25 cellular contexts compared by ENCODE assay signal in genomic region chr7:23653942-23654341, GRCh38. TPM values are rescaled to one million over a fixed set of nuclear protein-coding genes. Genes with fewer than 3 reads are reported as not detected.
A peak's percentile ranks its signal among the peaks of the same experiment; 100 is the strongest.
DNase-seq lines count a peak whose midpoint lies in the region; ATAC-seq, FAIRE-seq and TF ChIP-seq lines count a peak whose summit lies in the region.
"Had no signal": no experiment of that assay in that cellular context is flagged by ENCODE, and none has a peak within 500 bp of the region (broad histone marks: within the 10 kb centered on the region; RNA-seq: fewer than 3 reads in every experiment).

No MANE protein-coding gene starts in this region.

- no peaks in the 10 kb centered on the region for H4K20me1 ChIP-seq in GM23338 (replicated peaks; ENCODE audit: insufficient read depth)
- H4K20me1 ChIP-seq in K562 (replicated peaks; ENCODE audit: control insufficient read depth, insufficient read depth, low read length) = no peaks in the 10 kb centered on the region
- H4K20me1 ChIP-seq: BLaER1 had no signal

- POLR2A ChIA-PET in K562 (lab: Yijun Ruan, JAX) = no interaction called here

- TF ChIP-seq RAD21 in K562 (CRISPR knock-in tag; conservative IDR thresholded peaks at IDR 0.05 in 1 of 2, IDR thresholded peaks at IDR 0.05 in 1 of 2) = no peak

- H3K4me2 ChIP-seq in GM23338 (no peak overlapping the region), K562 (ENCODE audit: insufficient read depth, low read length) (no peak overlapping the region)
- H3K4me2 ChIP-seq: BLaER1, SK-N-SH had no signal

- ATAC-seq in GM23338 (no peak), K562 (no peak), GM18517 (IDR thresholded peaks at IDR 0.05; ENCODE audit: unreplicated experiment) (no peak), HG03159 (IDR thresholded peaks at IDR 0.05; ENCODE audit: unreplicated experiment) (no peak)

- H3K27me3 Mint-ChIP-seq in GM23338 (ENCODE audit: insufficient read depth, low read depth, poor library complexity) = peaks cover 10% of the 10 kb centered on the region
- H3K27me3 Mint-ChIP-seq in neural crest cell (ENCODE audit: low read depth) = no peaks in the 10 kb centered on the region
- H3K27me3 Mint-ChIP-seq: CD4-positive, CD25-positive, alpha-beta regulatory T cell had no signal

- no peaks in the 10 kb centered on the region for H3K4me1 ChIP-seq in GM23338 (ENCODE audit: insufficient read depth)
- H3K4me1 ChIP-seq in K562 (replicated peaks in 1 of 2; ENCODE audit: control insufficient read depth in 2 of 2, insufficient read depth in 2 of 2, low read length in 2 of 2) = peaks cover 0 to 2% of the 10 kb centered on the region in 2 experiments; a peak in 1 of 5 replicates
- H3K4me1 ChIP-seq: BLaER1 had no signal

- H3K27me3 ChIP-seq in GM23338 (ENCODE audit: insufficient read depth) (no peaks in the 10 kb centered on the region), K562 (ENCODE audit: control insufficient read depth in 2 of 2, insufficient read depth in 2 of 2, low read length in 2 of 2) (peaks cover 0 to 4% of the 10 kb centered on the region in 2 experiments; a peak in 1 of 5 replicates)
- H3K27me3 ChIP-seq: BLaER1 had no signal

- BruUV-seq in K562 (replicated peaks; lab: Mats Ljungman, UMichigan) = no TSS peak

- H3K27ac Mint-ChIP-seq in GM23338 (no peak overlapping the region), neural crest cell (ENCODE audit: unreplicated experiment) (peak overlapping the region; percentile 53)
- H3K27ac Mint-ChIP-seq: CD4-positive, CD25-positive, alpha-beta regulatory T cell had no signal

- peaks cover 9% of the 10 kb centered on the region for H3K9me3 ChIP-seq in K562 (replicated peaks; ENCODE audit: control insufficient read depth, insufficient read depth, low read depth, low read length)

- TF ChIP-seq CTCF in GM23338 (conservative IDR thresholded peaks at IDR 0.05; ENCODE audit: low read depth in 2 of 2) (no peak), K562 (IDR thresholded peaks at IDR 0.05 in 2 of 3, conservative IDR thresholded peaks at IDR 0.05 in 1 of 3; ENCODE audit: insufficient read depth in 2 of 3, low read depth in 1 of 3, low read length in 3 of 3) (no peak), neural crest cell (conservative IDR thresholded peaks at IDR 0.05) (no peak)

- H3K36me3 Mint-ChIP-seq in GM23338 (ENCODE audit: low read depth) (peaks cover 25% of the 10 kb centered on the region), neural crest cell (ENCODE audit: low read depth) (peaks cover 15% of the 10 kb centered on the region)

- 29% methylated on average over 5 of the region's 5 CpGs for WGBS in K562 (ENCODE audit: insufficient coverage, low coverage, missing lambda C conversion rate)

- in situ Hi-C loops in K562 (cut with MboI) = no loop called here

- H3F3A ChIP-seq in GM23338 (replicated peaks; ENCODE audit: low read depth) = no peaks in the 10 kb centered on the region

- H2AFZ ChIP-seq in GM23338 = no peak overlapping the region
- H2AFZ ChIP-seq in K562 (ENCODE audit: low read depth, low read length) = no peak overlapping the region

- H3K9me3 Mint-ChIP-seq in GM23338 (peaks cover 35% of the 10 kb centered on the region), neural crest cell (peaks cover 16% of the 10 kb centered on the region)

- H3K9me1 ChIP-seq in K562 (ENCODE audit: control insufficient read depth, insufficient read depth, low read length) = no peaks in the 10 kb centered on the region

- no peaks in the 10 kb centered on the region for H3K79me2 ChIP-seq in GM23338 (replicated peaks; ENCODE audit: insufficient read depth)
- H3K79me2 ChIP-seq in K562 (ENCODE audit: control insufficient read depth, insufficient read depth, low read length) = no peaks in the 10 kb centered on the region

- DNase-seq in GM23338 (ENCODE audit: low spot score) = peak; percentile 15
- peak; percentile 6 for DNase-seq in LHCN-M2 (ENCODE audit: low read depth)
- DNase-seq in K562 (ENCODE audit: extremely low read depth in 1 of 4, low spot score in 3 of 4) = no peak
- no peak for DNase-seq in neural crest cell (ENCODE audit: low read depth, low spot score)
- no peak for DNase-seq in DMS153 (lab: John Stamatoyannopoulos, UW)
- DNase-seq: DMS79 treated with DMSO at 0.1 percent for 48 hours, GOT3, NCI-H1105, NCI-H1436 treated with DMSO at 0.1 percent for 48 hours, NCI-H187 treated with DMSO at 0.1 percent for 48 hours, NCI-H2107, NCI-H446, NCI-H524 treated with DMSO at 0.1 percent for 48 hours, NCI-H774, SW 1271 had no signal

- no peak overlapping the region for H3K4me3 Mint-ChIP-seq in GM23338
- no peak overlapping the region for H3K4me3 Mint-ChIP-seq in neural crest cell
- H3K4me3 Mint-ChIP-seq: CD4-positive, CD25-positive, alpha-beta regulatory T cell had no signal

- no peak overlapping the region for H3K4me3 ChIP-seq in GM23338
- H3K4me3 ChIP-seq in K562 = no peak overlapping the region
- H3K4me3 ChIP-seq: BLaER1, HAP-1 had no signal

- TF ChIP-seq POLR2A in K562 (conservative IDR thresholded peaks at IDR 0.05) = no peak

- CTCF ChIA-PET in K562 (lab: Yijun Ruan, JAX; ENCODE audit: low intra/inter-chr PET ratio) = no interaction called here

- no peak for TF ChIP-seq EP300 in K562 (IDR thresholded peaks at IDR 0.05; ENCODE audit: low read length)

- H3K36me3 ChIP-seq in GM23338 (ENCODE audit: insufficient read depth) = peaks cover 12% of the 10 kb centered on the region
- H3K36me3 ChIP-seq in K562 (ENCODE audit: control insufficient read depth, insufficient read depth, low read length) = no peaks in the 10 kb centered on the region
- H3K36me3 ChIP-seq: BLaER1, HAP-1 had no signal

- no peaks in the 10 kb centered on the region for H3K4me1 Mint-ChIP-seq in GM23338
- H3K4me1 Mint-ChIP-seq in neural crest cell = no peaks in the 10 kb centered on the region
- H3K4me1 Mint-ChIP-seq: CD4-positive, CD25-positive, alpha-beta regulatory T cell had no signal

- intact Hi-C loops in K562 (cut with micrococcal nuclease) = loop anchor here (5.0 kb wide), 2 partner anchors 43 to 58 kb away; partner anchors contain the start of gene STK31

- H3K9me2 ChIP-seq in GM23338 (ENCODE audit: insufficient read depth) = no peaks in the 10 kb centered on the region
- H3K9me2 ChIP-seq: SK-N-SH had no signal

- no peak overlapping the region for H3K27ac ChIP-seq in GM23338 (ENCODE audit: low read depth)
- H3K27ac ChIP-seq in K562 (ENCODE audit: extremely low read depth, low read depth, low read length) = no peak overlapping the region
- H3K27ac ChIP-seq: BLaER1 had no signal

- FAIRE-seq in K562 (lab: Jason Lieb, UNC) = no peak
- FAIRE-seq: A204.1, GM12892, RCC 7860 had no signal

- no peak overlapping the region for H3K9ac ChIP-seq in K562 (ENCODE audit: insufficient read depth in 1 of 2, low read depth in 2 of 2, low read length in 2 of 2)
- H3K9ac ChIP-seq: BLaER1, SK-N-SH had no signal

RNA-seq across cellular contexts. Expression of gene FAM221A, which starts 26.1 kb away (rescaled TPM):
- total RNA-seq in GM23338 (2014; rRNA removed; shearing (Covaris generic)) = 29.9 and 31.4 TPM in 2 replicates
- 31.9 and 35.7 TPM in 2 replicates for polyA plus RNA-seq in GM23338 (2016; fragmentation: Nextera tagmentation; extraction: Ambion mirVana)
- 1.5 and 2.6 TPM in 2 replicates for total RNA-seq in LHCN-M2 (2014; rRNA removed)
- polyA plus RNA-seq in LHCN-M2 (2012) = 0.35 TPM
- total RNA-seq in K562 (2011; cell fraction: chromatin; rRNA removed; ENCODE audit: low replicate concordance) = not detected in 2 replicates
- not detected in 2 replicates for total RNA-seq in K562 (2011; cell fraction: nucleolus; rRNA removed)
- total RNA-seq in K562 (2011; cell fraction: nucleoplasm; rRNA removed) = not detected in 2 replicates
- total RNA-seq in K562 (2014; rRNA removed) = 0.29 TPM in 1 of 2 replicates, not detected in the other
- not detected in 2 replicates for total RNA-seq in K562 (2014; rRNA removed; fragmentation: Illumina TruSeq; extraction: Trizol)
- total RNA-seq in K562 (2015; rRNA removed; fragmentation: Illumina TruSeq; extraction: Trizol) = not detected in 2 replicates
- total RNA-seq in K562 (2021) = not detected in 2 replicates
- polyA plus RNA-seq in K562 (2011; rRNA removed) = not detected in 2 replicates
- 0.35 TPM in 1 of 2 replicates, not detected in the other for polyA plus RNA-seq in K562 (2011; cell fraction: cytosol; rRNA removed)
- 0.03 and 0.13 TPM in 2 replicates for polyA plus RNA-seq in K562 (2011; cell fraction: nucleus; rRNA removed)
- polyA plus RNA-seq in K562 (2012) = not detected in 2 replicates
- polyA plus RNA-seq in K562 (2014; fragmentation: Illumina TruSeq; extraction: Trizol) = not detected in 2 replicates
- polyA plus RNA-seq in K562 (2014; fragmentation: Nextera tagmentation; extraction: Ambion mirVana) = not detected
- not detected in 2 replicates for polyA plus RNA-seq in K562 (2014; rRNA removed)
- polyA minus RNA-seq in K562 (2011; rRNA and poly(A)+ RNA removed) = not detected in 2 replicates
- polyA minus RNA-seq in K562 (2011; cell fraction: cytosol; rRNA and poly(A)+ RNA removed) = not detected in 2 replicates
- polyA minus RNA-seq in K562 (2011; cell fraction: nucleus; rRNA and poly(A)+ RNA removed) = not detected in 2 replicates
- total RNA-seq in neural crest cell = 10.3 and 11.1 TPM in 2 replicates

RNA-seq across cellular contexts. Expression of gene STK31, which starts 56.1 kb away (rescaled TPM):
- total RNA-seq in GM23338 (2014; rRNA removed; shearing (Covaris generic)) = 0.31 and 0.43 TPM in 2 replicates
- 0.14 and 0.55 TPM in 2 replicates for polyA plus RNA-seq in GM23338 (2016; fragmentation: Nextera tagmentation; extraction: Ambion mirVana)
- total RNA-seq in LHCN-M2 (2014; rRNA removed) = not detected in 2 replicates
- polyA plus RNA-seq in LHCN-M2 (2012) = not detected
- 0.30 and 0.63 TPM in 2 replicates for total RNA-seq in K562 (2011; cell fraction: chromatin; rRNA removed; ENCODE audit: low replicate concordance)
- total RNA-seq in K562 (2011; cell fraction: nucleolus; rRNA removed) = 0.26 and 0.33 TPM in 2 replicates
- 0.15 and 0.37 TPM in 2 replicates for total RNA-seq in K562 (2011; cell fraction: nucleoplasm; rRNA removed)
- 0.61 and 1.2 TPM in 2 replicates for total RNA-seq in K562 (2014; rRNA removed)
- 0.25 and 0.77 TPM in 2 replicates for total RNA-seq in K562 (2014; rRNA removed; fragmentation: Illumina TruSeq; extraction: Trizol)
- 0.18 and 0.49 TPM in 2 replicates for total RNA-seq in K562 (2015; rRNA removed; fragmentation: Illumina TruSeq; extraction: Trizol)
- total RNA-seq in K562 (2021) = 0.09 and 0.20 TPM in 2 replicates
- 0.26 and 0.46 TPM in 2 replicates for polyA plus RNA-seq in K562 (2011; rRNA removed)
- 0.03 and 0.19 TPM in 2 replicates for polyA plus RNA-seq in K562 (2011; cell fraction: cytosol; rRNA removed)
- 0.26 and 0.70 TPM in 2 replicates for polyA plus RNA-seq in K562 (2011; cell fraction: nucleus; rRNA removed)
- 0.35 and 0.48 TPM in 2 replicates for polyA plus RNA-seq in K562 (2012)
- polyA plus RNA-seq in K562 (2014; fragmentation: Illumina TruSeq; extraction: Trizol) = 0.30 and 0.64 TPM in 2 replicates
- polyA plus RNA-seq in K562 (2014; fragmentation: Nextera tagmentation; extraction: Ambion mirVana) = under 1 TPM; 0.10 to 0.56 TPM
- polyA plus RNA-seq in K562 (2014; rRNA removed) = 0.20 and 0.91 TPM in 2 replicates
- polyA minus RNA-seq in K562 (2011; rRNA and poly(A)+ RNA removed) = 0.21 and 0.39 TPM in 2 replicates
- polyA minus RNA-seq in K562 (2011; cell fraction: cytosol; rRNA and poly(A)+ RNA removed) = not detected in 2 replicates
- polyA minus RNA-seq in K562 (2011; cell fraction: nucleus; rRNA and poly(A)+ RNA removed) = 0.33 and 0.94 TPM in 2 replicates
- total RNA-seq in neural crest cell = 0.58 and 0.82 TPM in 2 replicates
- total RNA-seq: M059J had no signal

RNA-seq across cellular contexts. Expression of gene CCDC126, which starts 56.8 kb away (rescaled TPM):
- total RNA-seq in GM23338 (2014; rRNA removed; shearing (Covaris generic)) = 5.7 and 14.9 TPM in 2 replicates
- polyA plus RNA-seq in GM23338 (2016; fragmentation: Nextera tagmentation; extraction: Ambion mirVana) (3.6 and 6.6 TPM in 2 replicates), K562 (2011; rRNA removed) (3.1 and 3.6 TPM in 2 replicates), K562 (2014; fragmentation: Illumina TruSeq; extraction: Trizol) (4.5 and 4.7 TPM in 2 replicates), K562 (2014; fragmentation: Nextera tagmentation; extraction: Ambion mirVana) (10 to 100 TPM; 14.3 to 16.2 TPM), K562 (2014; rRNA removed) (3.9 and 4.3 TPM in 2 replicates)
- total RNA-seq in LHCN-M2 (2014; rRNA removed) (8.1 and 12.6 TPM in 2 replicates), K562 (2014; rRNA removed) (3.0 and 6.5 TPM in 2 replicates), K562 (2014; rRNA removed; fragmentation: Illumina TruSeq; extraction: Trizol) (5.8 and 6.4 TPM in 2 replicates), K562 (2015; rRNA removed; fragmentation: Illumina TruSeq; extraction: Trizol) (6.1 and 7.5 TPM in 2 replicates), K562 (2021) (5.2 TPM in 2 replicates), neural crest cell (7.3 and 9.5 TPM in 2 replicates)
- polyA plus RNA-seq in LHCN-M2 (2012) = 4.3 TPM
- 6.0 and 13.2 TPM in 2 replicates for total RNA-seq in K562 (2011; cell fraction: chromatin; rRNA removed; ENCODE audit: low replicate concordance)
- total RNA-seq in K562 (2011; cell fraction: nucleolus; rRNA removed) = 5.0 and 5.3 TPM in 2 replicates
- 6.1 and 10.1 TPM in 2 replicates for total RNA-seq in K562 (2011; cell fraction: nucleoplasm; rRNA removed)
- 1.6 and 2.4 TPM in 2 replicates for polyA plus RNA-seq in K562 (2011; cell fraction: cytosol; rRNA removed)
- 2.7 TPM in 2 replicates for polyA plus RNA-seq in K562 (2011; cell fraction: nucleus; rRNA removed)
- polyA plus RNA-seq in K562 (2012) = 3.8 and 4.3 TPM in 2 replicates
- polyA minus RNA-seq in K562 (2011; rRNA and poly(A)+ RNA removed) = 8.1 and 9.8 TPM in 2 replicates
- 2.3 and 3.3 TPM in 2 replicates for polyA minus RNA-seq in K562 (2011; cell fraction: cytosol; rRNA and poly(A)+ RNA removed)
- 3.8 and 5.1 TPM in 2 replicates for polyA minus RNA-seq in K562 (2011; cell fraction: nucleus; rRNA and poly(A)+ RNA removed)

Comparison
In these comparisons a context has a peak if more than half of its experiments do, and no peak if none do; other contexts are left out.
1. DNase-seq: peak in GM23338 (single experiment) and LHCN-M2 (single experiment); none in K562 (0 of 4), neural crest cell (single experiment) and DMS153 (single experiment).